In genomic region chr1:108158893-108159292, GRCh38 we compare ENCODE assay signal across 7 cellular contexts.
"Had no signal": no experiment of that assay in that cellular context is flagged by ENCODE, and none has a peak within 500 bp of the region (broad histone marks: within the 10 kb centered on the region; RNA-seq: fewer than 3 reads in every experiment).

No MANE protein-coding gene starts in this region.

- H3K4me3 Mint-ChIP-seq: HFFc6, IgD-negative memory B cell had no signal

- H3K27ac ChIP-seq: GM23248 had no signal

- DNase-seq: GM23248, GOT3, H7, HFFc6, KG1 had no signal

- H3K9me3 Mint-ChIP-seq: HFFc6, IgD-negative memory B cell had no signal

- H3K27ac Mint-ChIP-seq: HFFc6, IgD-negative memory B cell had no signal

- H3K27me3 Mint-ChIP-seq: IgD-negative memory B cell had no signal

- ATAC-seq: HCT116 had no signal
